8 cellular contexts compared by ENCODE assay signal in the genomic region with DNA sequence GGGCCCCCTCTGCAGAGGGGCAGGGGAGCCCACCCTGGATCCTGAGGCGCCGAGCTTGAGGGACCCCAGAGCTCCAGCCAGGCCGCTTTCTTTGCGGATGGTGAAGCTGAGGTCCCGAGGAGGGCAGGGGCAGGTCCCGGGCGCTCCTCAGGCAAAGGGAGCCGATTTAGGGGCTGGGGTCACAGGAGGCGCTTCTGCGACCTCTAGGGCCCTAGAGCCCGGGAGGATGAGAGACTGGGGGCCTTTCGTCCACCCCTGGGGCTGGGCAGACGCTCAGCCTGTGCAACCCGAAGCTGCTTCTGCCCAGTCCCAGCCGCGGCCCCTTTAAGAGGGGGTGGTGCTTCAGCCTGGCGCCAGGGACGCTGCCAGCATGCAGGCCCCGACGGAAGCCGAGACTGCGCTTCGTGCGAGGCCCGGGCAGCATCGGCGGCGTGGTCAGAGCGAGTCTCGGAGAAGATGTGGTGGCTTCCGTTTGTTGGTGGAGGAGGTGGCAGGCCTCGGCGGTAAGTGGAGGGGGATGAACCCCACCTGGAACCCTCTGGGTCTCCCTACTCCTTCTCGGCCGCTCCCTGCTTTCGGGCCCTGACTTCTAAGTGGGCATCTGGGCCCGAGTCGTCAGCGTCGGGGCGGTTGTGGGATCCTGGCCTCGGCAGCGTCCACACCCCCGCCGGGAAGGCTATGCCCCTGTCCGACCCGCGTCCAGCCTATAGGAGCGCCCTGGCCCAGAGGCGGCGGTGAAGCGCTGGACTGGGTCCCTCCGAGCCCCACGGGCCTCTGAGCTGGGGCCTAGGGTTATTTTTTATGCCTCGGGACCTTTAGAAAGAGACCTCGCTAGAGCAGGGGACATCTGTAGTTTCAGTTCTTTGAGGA. TPM values are rescaled to one million over a fixed set of nuclear protein-coding genes. Genes with fewer than 3 reads are reported as not detected.
DNase-seq lines count a peak whose midpoint lies in the region; ATAC-seq and TF ChIP-seq lines count a peak whose summit lies in the region.
"Not testable (repeated sequence)": the region's sequence is repeated elsewhere in the genome, so short reads cannot be mapped to it uniquely, and the experiment has no call there.
"Had no signal": no experiment of that assay in that cellular context is flagged by ENCODE, and none has a peak within 500 bp of the region (broad histone marks: within the 10 kb centered on the region; RNA-seq: fewer than 3 reads in every experiment).

No MANE protein-coding gene starts in this region.

- H3K27ac ChIP-seq in KOPT-K1 (ENCODE audit: low read depth, low read length, poor library complexity, severe bottlenecking) (peak overlapping the region; percentile 32), parathyroid adenoma (peak overlapping the region; percentile 70)

- H3K9me3 ChIP-seq in KOPT-K1 (ENCODE audit: insufficient read depth, low read length, poor library complexity, severe bottlenecking); parathyroid adenoma (ENCODE audit: control insufficient read depth, low read length): not testable (repeated sequence)

- H3K79me2 ChIP-seq in parathyroid adenoma: not testable (repeated sequence)

- intact Hi-C loops in Right ventricle myocardium inferior (cut with DNase I): not testable (repeated sequence)

- not testable (repeated sequence) for H3K36me3 ChIP-seq in KOPT-K1 (ENCODE audit: insufficient read depth, low read length); parathyroid adenoma (ENCODE audit: control insufficient read depth, insufficient read depth, low read length)

- in situ Hi-C loops in astrocyte of the spinal cord (cut with HindIII; ENCODE audit: low sequenced_read_pairs): not testable (repeated sequence)

- H3K4me1 ChIP-seq in parathyroid adenoma: not testable (repeated sequence)

- H3K4me2 ChIP-seq in parathyroid adenoma (ENCODE audit: low read length): peak overlapping the region; percentile 73

- not testable (repeated sequence) for H3K9ac ChIP-seq in parathyroid adenoma

- peak overlapping the region; percentile 80 for H2AFZ ChIP-seq in parathyroid adenoma

- TF ChIP-seq CTCF in GM12865 (IDR thresholded peaks at IDR 0.05; ENCODE audit: insufficient read depth, low read depth, low read length, missing control alignments); astrocyte of the spinal cord (IDR thresholded peaks at IDR 0.05; ENCODE audit: low read depth, low read length); parathyroid adenoma (IDR thresholded peaks at IDR 0.05): not testable (repeated sequence)

- peak; percentile 47 for DNase-seq in GM12865 (ENCODE audit: low read depth)
- not testable (repeated sequence) for DNase-seq in astrocyte of the spinal cord (ENCODE audit: low read depth, low spot score); Right ventricle myocardium inferior (ENCODE audit: missing footprints)

- H3K27me3 ChIP-seq in parathyroid adenoma (ENCODE audit: control insufficient read depth, insufficient read depth, low read length): not testable (repeated sequence)

- H3K4me3 ChIP-seq in GM12865 (ENCODE audit: low read depth, low read length) (peak overlapping the region; percentile 61), astrocyte of the spinal cord (ENCODE audit: low read depth, low read length) (peak overlapping the region; percentile 20), parathyroid adenoma (ENCODE audit: low read depth, low read length) (peak overlapping the region; percentile 57)

- ATAC-seq in HG02571 (IDR thresholded peaks at IDR 0.05; ENCODE audit: unreplicated experiment) (peak; percentile 59), SK-N-SH treated with all-trans-retinoic acid at 6 μM for 48 hours (peak; percentile 70), Right ventricle myocardium inferior (peak; percentile 88)

RNA-seq across cellular contexts. Expression of gene GAB4, which starts 29.1 kb away (rescaled TPM):
- not detected for total RNA-seq in Right ventricle myocardium inferior
- total RNA-seq: occipital lobe had no signal

RNA-seq across cellular contexts. Expression of gene IL17RA, which starts 47.7 kb away (rescaled TPM):
- total RNA-seq in Right ventricle myocardium inferior: 10.9 TPM
